Comparison of ENCODE assay signal across 24 cellular contexts in genomic region chr1:218866507-218866906, GRCh38.
"Had no signal": no experiment of that assay in that cellular context is flagged by ENCODE, and none has a peak within 500 bp of the region (broad histone marks: within the 10 kb centered on the region; RNA-seq: fewer than 3 reads in every experiment).

No MANE protein-coding gene starts in this region.

- ATAC-seq: K562, T-cell had no signal

- H3K36me3 Mint-ChIP-seq: IgD-negative memory B cell, T-cell had no signal

- H3K27ac ChIP-seq: HL-60, KMS-11 had no signal

- H3K4me3 ChIP-seq: K562 had no signal

- FAIRE-seq: HTR-8/SVneo, K562 had no signal

- DNase-seq: Kasumi-1, MV-4-11, NCI-H1048, NCI-H1105, NCI-H1417, NCI-H1436 treated with DMSO at 0.1 percent for 48 hours, NCI-H1694, NCI-H187 treated with DMSO at 0.1 percent for 48 hours, NCI-H2081, NCI-H2107, NCI-H524, NCI-H69, NCI-H774, Right ventricle myocardium superior, RPMI8226, SIG-M5, SW 1271, T-cell had no signal

- H3K4me1 Mint-ChIP-seq: T-cell had no signal

- H3K9me3 Mint-ChIP-seq: IgD-negative memory B cell; T-helper 1 cell treated with Interleukin-12 subunit alpha and Interleukin-12 subunit beta and Interleukin-4 antibody, amounts not matched to agents 30 μg/mL and 1 μg/mL, for 36 hours had no signal

- H3K27me3 Mint-ChIP-seq: IgD-negative memory B cell, T-cell had no signal

- H3K4me3 Mint-ChIP-seq: IgD-negative memory B cell; T-cell; T-helper 1 cell treated with Interleukin-12 subunit alpha and Interleukin-12 subunit beta and Interleukin-4 antibody, amounts not matched to agents 30 μg/mL and 1 μg/mL, for 36 hours had no signal

- H3K27ac Mint-ChIP-seq: IgD-negative memory B cell; T-cell; T-helper 1 cell treated with Interleukin-12 subunit alpha and Interleukin-12 subunit beta and Interleukin-4 antibody, amounts not matched to agents 30 μg/mL and 1 μg/mL, for 36 hours had no signal

- H3K4me2 ChIP-seq: KMS-11 had no signal
